In the genomic region with DNA sequence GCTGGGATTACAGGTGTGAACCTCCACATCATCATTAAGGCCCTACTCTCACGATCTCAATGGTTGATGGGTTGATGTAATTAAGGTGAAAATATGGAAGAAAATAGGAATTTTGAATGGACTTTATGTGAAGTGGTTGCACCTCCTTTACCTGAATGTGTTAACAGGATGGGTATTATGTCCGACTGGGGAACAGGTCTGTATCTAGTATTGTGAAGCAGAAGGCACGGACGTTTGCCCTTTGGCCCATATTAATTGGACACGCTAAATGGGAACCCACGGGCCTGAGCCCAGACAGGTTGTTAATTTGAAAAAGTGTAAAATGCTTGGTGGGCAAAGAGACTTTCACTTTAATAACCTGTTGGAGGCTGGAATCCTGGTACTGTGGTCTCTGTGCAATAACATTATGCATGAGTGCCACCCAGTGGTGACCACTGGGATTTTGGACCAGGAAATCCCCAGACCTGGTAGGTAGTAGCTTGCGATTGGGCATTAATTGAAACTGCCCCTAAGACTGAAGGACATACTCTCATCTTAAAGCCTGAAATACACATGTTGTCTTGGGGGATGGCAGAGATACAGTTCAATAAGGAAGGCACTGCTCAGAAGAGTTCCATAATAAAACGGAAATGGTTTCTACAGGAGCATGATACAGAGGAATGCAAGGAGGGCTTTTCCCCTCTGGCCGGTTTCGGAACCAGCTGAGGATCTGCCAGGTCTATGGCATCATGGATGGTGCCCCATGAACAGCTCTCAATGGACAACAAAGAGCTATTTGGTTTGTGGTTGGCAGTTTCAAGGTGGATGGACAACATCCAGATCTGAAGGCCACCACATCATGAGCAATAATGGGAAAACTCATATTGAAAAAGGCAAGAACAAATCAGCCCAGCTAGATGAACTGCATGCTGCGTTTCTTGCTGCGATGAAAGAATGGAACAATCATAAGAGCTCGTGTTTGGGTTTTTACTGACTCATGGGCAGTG, we compare ENCODE assay signal across 8 cellular contexts. TPM values are rescaled to one million over a fixed set of nuclear protein-coding genes. Genes with fewer than 3 reads are reported as not detected.
A peak's percentile ranks its signal among the peaks of the same experiment; 100 is the strongest.
DNase-seq lines count a peak whose midpoint lies in the region; ATAC-seq and TF ChIP-seq lines count a peak whose summit lies in the region.

No MANE protein-coding gene starts in this region.

- H3K4me1 Mint-ChIP-seq in activated CD8-positive, alpha-beta T cell treated with anti-CD3 and anti-CD28 coated beads for 36 hours (ENCODE audit: low read depth), result peaks cover 6% of the 10 kb centered on the region
- peaks cover 7% of the 10 kb centered on the region for H3K4me1 Mint-ChIP-seq in memory B cell

- H3K4me3 Mint-ChIP-seq in activated CD8-positive, alpha-beta T cell treated with anti-CD3 and anti-CD28 coated beads for 36 hours, result no peak overlapping the region
- H3K4me3 Mint-ChIP-seq in memory B cell, result no peak overlapping the region

- ATAC-seq in HG03342 (IDR thresholded peaks at IDR 0.05; ENCODE audit: unreplicated experiment) (peak; percentile 64), memory B cell (ENCODE audit: low read depth) (peak; percentile 93), HG02610 (IDR thresholded peaks at IDR 0.05; ENCODE audit: unreplicated experiment) (no peak)
- ATAC-seq in activated CD8-positive, alpha-beta T cell treated with anti-CD3 and anti-CD28 coated beads for 36 hours, result peak; percentile 95

- DNase-seq in GM04503 (ENCODE audit: low read depth) (peak; percentile 16), NCI-H748 treated with DMSO at 0.1 percent for 48 hours (lab: John Stamatoyannopoulos, UW) (peak; percentile 44), memory B cell (ENCODE audit: low spot score in 2 of 2) (peak; percentile 80 to 82)
- DNase-seq in activated CD8-positive, alpha-beta T cell treated with anti-CD3 and anti-CD28 coated beads for 36 hours, result peak; percentile 88
- peak; percentile 62 for DNase-seq in effector CD8-positive, alpha-beta T cell (lab: John Stamatoyannopoulos, UW)
- DNase-seq in stimulated activated CD8-positive, alpha-beta memory T cell treated with anti-CD3 and anti-CD28 coated beads, Interleukin-2, amount 100 ng/mL, for 1 hour (ENCODE audit: low read depth in 2 of 2), result peak; percentile 48 to 56

- CTCF ChIA-PET in activated CD8-positive, alpha-beta T cell treated with anti-CD3 and anti-CD28 coated beads for 36 hours (lab: Charles Lee), result interaction anchor here (0.6 to 6.6 kb wide), 33 partner anchors 8 to 656 kb away, joined by 3 to 96 read pairs (median 4); no protein-coding TSS in a partner anchor

- H3K36me3 Mint-ChIP-seq in activated CD8-positive, alpha-beta T cell treated with anti-CD3 and anti-CD28 coated beads for 36 hours (ENCODE audit: low read depth), result no peaks in the 10 kb centered on the region
- peaks cover 7% of the 10 kb centered on the region for H3K36me3 Mint-ChIP-seq in memory B cell

- peaks cover under 1% of the 10 kb centered on the region for H3K27me3 Mint-ChIP-seq in activated CD8-positive, alpha-beta T cell treated with anti-CD3 and anti-CD28 coated beads for 36 hours
- H3K27me3 Mint-ChIP-seq in memory B cell, result peaks cover 4% of the 10 kb centered on the region

- H3K9me3 Mint-ChIP-seq in activated CD8-positive, alpha-beta T cell treated with anti-CD3 and anti-CD28 coated beads for 36 hours, result peaks cover 10% of the 10 kb centered on the region
- peaks cover 4% of the 10 kb centered on the region for H3K9me3 Mint-ChIP-seq in memory B cell

- TF ChIP-seq CTCF in activated CD8-positive, alpha-beta T cell treated with anti-CD3 and anti-CD28 coated beads for 36 hours (IDR thresholded peaks at IDR 0.05), result peak; percentile 91

- H3K27ac Mint-ChIP-seq in activated CD8-positive, alpha-beta T cell treated with anti-CD3 and anti-CD28 coated beads for 36 hours, result no peak overlapping the region
- H3K27ac Mint-ChIP-seq in memory B cell, result peak overlapping the region; percentile 14

- POLR2A ChIA-PET in activated CD8-positive, alpha-beta T cell treated with anti-CD3 and anti-CD28 coated beads for 36 hours (lab: Charles Lee), result interaction anchor here (0.8 kb wide), 1 partner anchor 163 kb away, joined by 3 read pairs; no protein-coding TSS in a partner anchor

- intact Hi-C loops in activated CD8-positive, alpha-beta T cell treated with anti-CD3 and anti-CD28 coated beads for 36 hours (cut with micrococcal nuclease), result loop anchor here (2.0 to 10.0 kb wide), 2 partner anchors 74 to 656 kb away; no protein-coding TSS in a partner anchor

RNA-seq across cellular contexts. Expression of a gene that starts 26.2 kb away (rescaled TPM):
- total RNA-seq in activated CD8-positive, alpha-beta T cell treated with anti-CD3 and anti-CD28 coated beads for 36 hours, result 10 to 100 TPM; 14.2 to 16.8 TPM

Comparison
In these comparisons a context has a peak if more than half of its experiments do, and no peak if none do; other contexts are left out.
1. DNase-seq: peak in every context shown above with its lines; median percentile 88 in activated CD8-positive, alpha-beta T cell treated with anti-CD3 and anti-CD28 coated beads for 36 hours; 81 in memory B cell; 62 in effector CD8-positive, alpha-beta T cell; 52 in stimulated activated CD8-positive, alpha-beta memory T cell treated with anti-CD3 and anti-CD28 coated beads, Interleukin-2, amount 100 ng/mL, for 1 hour; 44 in NCI-H748 treated with DMSO at 0.1 percent for 48 hours; 16 in GM04503.